ENCODE assay signal across 12 cellular contexts in genomic region chr16:54938351-54939346, GRCh38. TPM values are rescaled to one million over a fixed set of nuclear protein-coding genes. Genes with fewer than 3 reads are reported as not detected.
DNase-seq lines count a peak whose midpoint lies in the region; ATAC-seq and TF ChIP-seq lines count a peak whose summit lies in the region.
"Had no signal": no experiment of that assay in that cellular context is flagged by ENCODE, and none has a peak within 500 bp of the region (broad histone marks: within the 10 kb centered on the region; RNA-seq: fewer than 3 reads in every experiment).

No MANE protein-coding gene starts in this region.

- intact Hi-C loops in dorsolateral prefrontal cortex (cut with DNase I), result loop anchor here (5.0 to 10.0 kb wide), 3 partner anchors 434 to 1164 kb away; partner anchors contain the start of gene IRX3 (in 1 of the 2)

- no peak for ATAC-seq in T-helper 17 cell
- ATAC-seq: esophagus mucosa had no signal

- peaks cover 10 to 84% (median 71%) of the 10 kb centered on the region in 45 donors for H3K27me3 ChIP-seq in dorsolateral prefrontal cortex

- H3K9me3 ChIP-seq in T-helper 17 cell (ENCODE audit: control insufficient read depth, low read length, poor library complexity, severe bottlenecking), result no peaks in the 10 kb centered on the region

- H3K27ac Mint-ChIP-seq in T-helper 17 cell (peak overlapping the region; percentile 78), glutamatergic neuron (ENCODE audit: unreplicated experiment) (no peak overlapping the region), osteocyte (ENCODE audit: unreplicated experiment) (no peak overlapping the region)

- H3K36me3 Mint-ChIP-seq in T-helper 17 cell (ENCODE audit: low read depth) (peaks cover 9% of the 10 kb centered on the region), glutamatergic neuron (ENCODE audit: unreplicated experiment) (peaks cover 7% of the 10 kb centered on the region), osteocyte (ENCODE audit: unreplicated experiment) (peaks cover 7% of the 10 kb centered on the region)

- peaks cover 11% of the 10 kb centered on the region for H3K9me3 Mint-ChIP-seq in glutamatergic neuron (ENCODE audit: unreplicated experiment)
- H3K9me3 Mint-ChIP-seq in osteocyte (ENCODE audit: unreplicated experiment), result no peaks in the 10 kb centered on the region

- peak; percentile 26 to 56 for DNase-seq in NCI-H524 (lab: John Stamatoyannopoulos, UW)
- DNase-seq in NCI-H524 treated with DMSO at 0.1 percent for 48 hours (lab: John Stamatoyannopoulos, UW), result no peak
- DNase-seq in T-helper 17 cell, result no peak
- peak; percentile 38 for DNase-seq in glutamatergic neuron
- peak; percentile 83 for DNase-seq in osteocyte (ENCODE audit: extremely low spot score, unreplicated experiment)
- DNase-seq in dorsolateral prefrontal cortex, result no peak
- DNase-seq in NCI-H446 (lab: John Stamatoyannopoulos, UW), result no peak
- no peak for DNase-seq in NCI-H146 treated with DMSO at 0.1 percent for 48 hours (lab: John Stamatoyannopoulos, UW; ENCODE audit: unreplicated experiment)
- DNase-seq: NCI-H2029 treated with DMSO at 0.1 percent for 48 hours, RPMI8226 had no signal

- peaks cover 9% of the 10 kb centered on the region for H3K4me1 Mint-ChIP-seq in T-helper 17 cell
- peaks cover 26% of the 10 kb centered on the region for H3K4me1 Mint-ChIP-seq in glutamatergic neuron (ENCODE audit: low read depth, unreplicated experiment)
- H3K4me1 Mint-ChIP-seq in osteocyte (ENCODE audit: unreplicated experiment), result peaks cover 34% of the 10 kb centered on the region

- peak overlapping the region in 18 of 59 donors; percentile 4 to 61 (median 36) for H3K4me3 ChIP-seq in dorsolateral prefrontal cortex

- no peak overlapping the region for H3K27ac ChIP-seq in dorsolateral prefrontal cortex
- H3K27ac ChIP-seq: 22Rv1 had no signal

- H3K4me3 Mint-ChIP-seq in T-helper 17 cell (peak overlapping the region; percentile 60), glutamatergic neuron (ENCODE audit: unreplicated experiment) (peak overlapping the region; percentile 57), osteocyte (ENCODE audit: unreplicated experiment) (peak overlapping the region; percentile 75)

- H3K27me3 Mint-ChIP-seq in T-helper 17 cell (peaks cover 94% of the 10 kb centered on the region), glutamatergic neuron (ENCODE audit: unreplicated experiment) (peaks cover 44% of the 10 kb centered on the region), osteocyte (ENCODE audit: unreplicated experiment) (peaks cover 92% of the 10 kb centered on the region)

- TF ChIP-seq CTCF in glutamatergic neuron (IDR thresholded peaks at IDR 0.05; ENCODE audit: partially characterized antibody, unreplicated experiment), result no peak
- TF ChIP-seq CTCF in osteocyte (IDR thresholded peaks at IDR 0.05), result no peak
- TF ChIP-seq CTCF in dorsolateral prefrontal cortex (IDR thresholded peaks at IDR 0.05 in 54 of 56, conservative IDR thresholded peaks at IDR 0.05 in 2 of 56; ENCODE audit: low read depth in 1 of 56, partially characterized antibody in 56 of 56), result no peak

RNA-seq across cellular contexts. Expression of gene IRX5, which starts 8.0 kb away (rescaled TPM):
- total RNA-seq in T-helper 17 cell (under 1 TPM in 1 of 2 donors, not detected in 1; 0.15 TPM), glutamatergic neuron (ENCODE audit: unreplicated experiment) (4.7 TPM), osteocyte (3.6 and 4.3 TPM in 2 replicates), dorsolateral prefrontal cortex (under 1 TPM in 10 of 120 experiments, not detected in 110; 0.23 to 1.00 (median 0.40) TPM)

Comparison
In these comparisons a context has a peak if more than half of its experiments do, and no peak if none do; other contexts are left out.
1. DNase-seq: peak in NCI-H524 (2 of 2), glutamatergic neuron (single experiment) and osteocyte (single experiment); none in NCI-H524 treated with DMSO at 0.1 percent for 48 hours (single experiment), T-helper 17 cell (0 of 3), dorsolateral prefrontal cortex (0 of 10), NCI-H446 (0 of 2) and NCI-H146 treated with DMSO at 0.1 percent for 48 hours (single experiment).
2. Peak in every context shown above with its lines, with median percentiles within 50 percentile points of each other: H3K4me3 Mint-ChIP-seq.